In the genomic region with DNA sequence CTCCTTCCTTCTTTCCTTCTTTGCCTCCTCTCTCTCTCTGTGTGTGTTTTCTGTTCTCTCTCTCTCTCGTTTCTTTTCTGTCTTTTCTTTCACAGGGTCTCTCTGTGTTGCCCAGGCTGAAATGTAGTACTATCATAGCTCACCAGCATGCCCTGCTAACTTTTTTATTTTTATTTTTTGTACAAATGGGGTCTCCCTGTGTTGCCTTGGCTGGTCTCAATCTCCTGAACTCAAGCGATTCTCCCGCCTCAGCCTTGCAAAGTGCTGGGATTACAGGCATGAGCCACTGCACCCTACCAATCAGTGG, we compare ENCODE assay signal across 1 cellular context.
TF ChIP-seq lines count a peak whose summit lies in the region.

No MANE protein-coding gene starts in this region.

TF ChIP-seq in IMR-90, 13 proteins besides CTCF, POLR2A, EP300 and RAD21:
- TF ChIP-seq RFX5 (IDR thresholded peaks at IDR 0.05; ENCODE audit: low read depth, low read length) (no peak), MAFK (IDR thresholded peaks at IDR 0.05; ENCODE audit: low read depth, low read length) (no peak), MAZ (IDR thresholded peaks at IDR 0.05; ENCODE audit: borderline replicate concordance, low read depth, low read length) (no peak), FOS (IDR thresholded peaks at IDR 0.05; ENCODE audit: low read depth, low read length) (no peak), BHLHE40 (IDR thresholded peaks at IDR 0.05; ENCODE audit: low read depth, low read length) (no peak), SMC3 (IDR thresholded peaks at IDR 0.05; ENCODE audit: low read depth, low read length) (no peak), RCOR1 (IDR thresholded peaks at IDR 0.05; ENCODE audit: insufficient replicate concordance, low read length) (no peak)
- TF ChIP-seq, protein P1, sequence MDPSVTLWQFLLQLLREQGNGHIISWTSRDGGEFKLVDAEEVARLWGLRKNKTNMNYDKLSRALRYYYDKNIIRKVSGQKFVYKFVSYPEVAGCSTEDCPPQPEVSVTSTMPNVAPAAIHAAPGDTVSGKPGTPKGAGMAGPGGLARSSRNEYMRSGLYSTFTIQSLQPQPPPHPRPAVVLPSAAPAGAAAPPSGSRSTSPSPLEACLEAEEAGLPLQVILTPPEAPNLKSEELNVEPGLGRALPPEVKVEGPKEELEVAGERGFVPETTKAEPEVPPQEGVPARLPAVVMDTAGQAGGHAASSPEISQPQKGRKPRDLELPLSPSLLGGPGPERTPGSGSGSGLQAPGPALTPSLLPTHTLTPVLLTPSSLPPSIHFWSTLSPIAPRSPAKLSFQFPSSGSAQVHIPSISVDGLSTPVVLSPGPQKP (IDR thresholded peaks at IDR 0.05; ENCODE audit: borderline replicate concordance, low read depth, low read length) = no peak
- TF ChIP-seq, protein P2, sequence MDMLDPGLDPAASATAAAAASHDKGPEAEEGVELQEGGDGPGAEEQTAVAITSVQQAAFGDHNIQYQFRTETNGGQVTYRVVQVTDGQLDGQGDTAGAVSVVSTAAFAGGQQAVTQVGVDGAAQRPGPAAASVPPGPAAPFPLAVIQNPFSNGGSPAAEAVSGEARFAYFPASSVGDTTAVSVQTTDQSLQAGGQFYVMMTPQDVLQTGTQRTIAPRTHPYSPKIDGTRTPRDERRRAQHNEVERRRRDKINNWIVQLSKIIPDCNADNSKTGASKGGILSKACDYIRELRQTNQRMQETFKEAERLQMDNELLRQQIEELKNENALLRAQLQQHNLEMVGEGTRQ (IDR thresholded peaks at IDR 0.05; ENCODE audit: low read depth, low read length) = no peak
